ENCODE assay signal across 16 cellular contexts in genomic region chr5:132071338-132071707, GRCh38. TPM values are rescaled to one million over a fixed set of nuclear protein-coding genes. Genes with fewer than 3 reads are reported as not detected.
DNase-seq lines count a peak whose midpoint lies in the region; ATAC-seq and TF ChIP-seq lines count a peak whose summit lies in the region.
"Had no signal": no experiment of that assay in that cellular context is flagged by ENCODE, and none has a peak within 500 bp of the region (broad histone marks: within the 10 kb centered on the region; RNA-seq: fewer than 3 reads in every experiment).

No MANE protein-coding gene starts in this region.

- no peak for TF ChIP-seq CTCF in activated CD8-positive, alpha-beta T cell treated with anti-CD3 and anti-CD28 coated beads for 36 hours (IDR thresholded peaks at IDR 0.05)
- no peak for TF ChIP-seq CTCF in lower lobe of right lung (IDR thresholded peaks at IDR 0.05)

- H3K27me3 ChIP-seq in lower lobe of right lung (ENCODE audit: low read depth): no peaks in the 10 kb centered on the region
- H3K27me3 ChIP-seq: BE2C, Peyer's patch had no signal

- intact Hi-C loops in activated CD8-positive, alpha-beta T cell treated with anti-CD3 and anti-CD28 coated beads for 36 hours (cut with micrococcal nuclease): loop anchor here (5.0 kb wide), 1 partner anchor 41 kb away; no protein-coding TSS in a partner anchor
- intact Hi-C loops in lower lobe of right lung (cut with DNase I): no loop called here

- no peak for DNase-seq in stimulated activated naive CD8-positive, alpha-beta T cell treated with anti-CD3 and anti-CD28 coated beads, Interleukin-15, amount 100 ng/mL, for 72 hours
- no peak for DNase-seq in activated CD8-positive, alpha-beta T cell treated with anti-CD3 and anti-CD28 coated beads for 36 hours
- DNase-seq in lower lobe of right lung: no peak
- DNase-seq in NCI-H128 (lab: John Stamatoyannopoulos, UW; ENCODE audit: unreplicated experiment): no peak
- no peak for DNase-seq in SW 1271 (lab: John Stamatoyannopoulos, UW)
- no peak for DNase-seq in OCI-M2 (lab: John Stamatoyannopoulos, UW; ENCODE audit: unreplicated experiment)
- DNase-seq: BE2C, DMS 273 treated with DMSO at 0.1 percent for 48 hours, NCI-H1436, NCI-H2029 treated with DMSO at 0.1 percent for 48 hours, NCI-H510A treated with DMSO at 0.1 percent for 48 hours, SHP77 had no signal

- H3K4me1 ChIP-seq in lower lobe of right lung: peaks cover 35% of the 10 kb centered on the region
- H3K4me1 ChIP-seq: BE2C, Peyer's patch had no signal

- no peaks in the 10 kb centered on the region for H3K9me3 ChIP-seq in lower lobe of right lung
- H3K9me3 ChIP-seq: BE2C, Peyer's patch had no signal

- no peak overlapping the region for H3K4me3 ChIP-seq in lower lobe of right lung
- H3K4me3 ChIP-seq: Peyer's patch had no signal

- H3K27ac ChIP-seq in lower lobe of right lung: peak overlapping the region; percentile 76
- H3K27ac ChIP-seq: Peyer's patch had no signal

- peaks cover 67% of the 10 kb centered on the region for H3K4me1 Mint-ChIP-seq in stimulated activated naive CD8-positive, alpha-beta T cell treated with anti-CD3 and anti-CD28 coated beads, Interleukin-15, Interleukin-2, amounts not matched to agents 100 ng/mL and 50 ng/mL, for 24 hours (ENCODE audit: low read depth)
- H3K4me1 Mint-ChIP-seq in stimulated activated naive CD8-positive, alpha-beta T cell treated with anti-CD3 and anti-CD28 coated beads, Interleukin-15, amount 100 ng/mL, for 72 hours: peaks cover 96% of the 10 kb centered on the region
- H3K4me1 Mint-ChIP-seq in activated CD8-positive, alpha-beta T cell treated with anti-CD3 and anti-CD28 coated beads for 36 hours (ENCODE audit: low read depth): peaks cover 60% of the 10 kb centered on the region

- H3K4me3 Mint-ChIP-seq in stimulated activated naive CD8-positive, alpha-beta T cell treated with anti-CD3 and anti-CD28 coated beads, Interleukin-15, Interleukin-2, amounts not matched to agents 100 ng/mL and 50 ng/mL, for 24 hours: peak overlapping the region; percentile 35
- no peak overlapping the region for H3K4me3 Mint-ChIP-seq in stimulated activated naive CD8-positive, alpha-beta T cell treated with anti-CD3 and anti-CD28 coated beads, Interleukin-15, amount 100 ng/mL, for 72 hours
- no peak overlapping the region for H3K4me3 Mint-ChIP-seq in activated CD8-positive, alpha-beta T cell treated with anti-CD3 and anti-CD28 coated beads for 36 hours

- H3K27ac Mint-ChIP-seq in stimulated activated naive CD8-positive, alpha-beta T cell treated with anti-CD3 and anti-CD28 coated beads, Interleukin-15, Interleukin-2, amounts not matched to agents 100 ng/mL and 50 ng/mL, for 24 hours: peak overlapping the region; percentile 93
- H3K27ac Mint-ChIP-seq in stimulated activated naive CD8-positive, alpha-beta T cell treated with anti-CD3 and anti-CD28 coated beads, Interleukin-15, amount 100 ng/mL, for 72 hours: peak overlapping the region in 1 of 2 donors; percentile 47
- peak overlapping the region; percentile 65 for H3K27ac Mint-ChIP-seq in activated CD8-positive, alpha-beta T cell treated with anti-CD3 and anti-CD28 coated beads for 36 hours

- peaks cover 26% of the 10 kb centered on the region for H3K36me3 Mint-ChIP-seq in stimulated activated naive CD8-positive, alpha-beta T cell treated with anti-CD3 and anti-CD28 coated beads, Interleukin-15, Interleukin-2, amounts not matched to agents 100 ng/mL and 50 ng/mL, for 24 hours (ENCODE audit: low read depth)
- H3K36me3 Mint-ChIP-seq in activated CD8-positive, alpha-beta T cell treated with anti-CD3 and anti-CD28 coated beads for 36 hours (ENCODE audit: low read depth): peaks cover 18% of the 10 kb centered on the region

- POLR2A ChIA-PET in activated CD8-positive, alpha-beta T cell treated with anti-CD3 and anti-CD28 coated beads for 36 hours (lab: Charles Lee): interaction anchor here (1.1 to 2.0 kb wide), 2 partner anchors 33 to 222 kb away, joined by 3 to 6 read pairs; no protein-coding TSS in a partner anchor

- CTCF ChIA-PET in activated CD8-positive, alpha-beta T cell treated with anti-CD3 and anti-CD28 coated beads for 36 hours (lab: Charles Lee): interaction anchor here (1.2 to 4.0 kb wide), 4 partner anchors 16 to 167 kb away, joined by 3 to 10 read pairs (median 5); no protein-coding TSS in a partner anchor

- H3K9me3 Mint-ChIP-seq in stimulated activated naive CD8-positive, alpha-beta T cell treated with anti-CD3 and anti-CD28 coated beads, Interleukin-15, Interleukin-2, amounts not matched to agents 100 ng/mL and 50 ng/mL, for 24 hours: no peaks in the 10 kb centered on the region
- H3K9me3 Mint-ChIP-seq in stimulated activated naive CD8-positive, alpha-beta T cell treated with anti-CD3 and anti-CD28 coated beads, Interleukin-15, amount 100 ng/mL, for 72 hours: no peaks in the 10 kb centered on the region
- no peaks in the 10 kb centered on the region for H3K9me3 Mint-ChIP-seq in activated CD8-positive, alpha-beta T cell treated with anti-CD3 and anti-CD28 coated beads for 36 hours

- no peak for ATAC-seq in stimulated activated naive CD8-positive, alpha-beta T cell treated with anti-CD3 and anti-CD28 coated beads, Interleukin-15, amount 100 ng/mL, for 72 hours
- no peak for ATAC-seq in activated CD8-positive, alpha-beta T cell treated with anti-CD3 and anti-CD28 coated beads for 36 hours
- no peak for ATAC-seq in lower lobe of right lung

- H3K27me3 Mint-ChIP-seq in stimulated activated naive CD8-positive, alpha-beta T cell treated with anti-CD3 and anti-CD28 coated beads, Interleukin-15, Interleukin-2, amounts not matched to agents 100 ng/mL and 50 ng/mL, for 24 hours: no peaks in the 10 kb centered on the region
- H3K27me3 Mint-ChIP-seq in stimulated activated naive CD8-positive, alpha-beta T cell treated with anti-CD3 and anti-CD28 coated beads, Interleukin-15, amount 100 ng/mL, for 72 hours: no peaks in the 10 kb centered on the region
- no peaks in the 10 kb centered on the region for H3K27me3 Mint-ChIP-seq in activated CD8-positive, alpha-beta T cell treated with anti-CD3 and anti-CD28 coated beads for 36 hours

- no peaks in the 10 kb centered on the region for H3K36me3 ChIP-seq in lower lobe of right lung
- H3K36me3 ChIP-seq: BE2C, Peyer's patch had no signal

RNA-seq across cellular contexts. Expression of gene CSF2, which starts 2.3 kb away (rescaled TPM):
- 10 to 100 TPM; 61.5 to 64.1 TPM for total RNA-seq in activated CD8-positive, alpha-beta T cell treated with anti-CD3 and anti-CD28 coated beads for 36 hours
- 3.9 TPM for total RNA-seq in lower lobe of right lung
- total RNA-seq: LHCN-M2, Peyer's patch had no signal

RNA-seq across cellular contexts. Expression of gene IL3, which starts 10.9 kb away (rescaled TPM):
- total RNA-seq in activated CD8-positive, alpha-beta T cell treated with anti-CD3 and anti-CD28 coated beads for 36 hours: under 1 TPM; 0.25 to 0.98 TPM
- not detected for total RNA-seq in lower lobe of right lung
- total RNA-seq: Daoy, LHCN-M2, Peyer's patch had no signal

RNA-seq across cellular contexts. Expression of gene ACSL6, which starts 59.9 kb away (rescaled TPM):
- total RNA-seq in activated CD8-positive, alpha-beta T cell treated with anti-CD3 and anti-CD28 coated beads for 36 hours: 1 to 10 TPM; 3.3 to 4.7 TPM
- total RNA-seq in lower lobe of right lung: 0.59 TPM
- total RNA-seq: LHCN-M2 had no signal

Comparison
In these comparisons a context has a peak if more than half of its experiments do, and no peak if none do; other contexts are left out.
1. RNA of gene CSF2, which starts 2.3 kb away (total RNA-seq): 61.5 to 64.1 TPM in activated CD8-positive, alpha-beta T cell treated with anti-CD3 and anti-CD28 coated beads for 36 hours; 3.9 TPM in lower lobe of right lung (single experiment); every median in the first group is over 10 times any median in the second.